29 cellular contexts compared by ENCODE assay signal in genomic region chr11:84806354-84806753, GRCh38.
"Had no signal": no experiment of that assay in that cellular context is flagged by ENCODE, and none has a peak within 500 bp of the region (broad histone marks: within the 10 kb centered on the region; RNA-seq: fewer than 3 reads in every experiment).

No MANE protein-coding gene starts in this region.

- H3K36me3 ChIP-seq: adrenal gland, ascending aorta, brain microvascular endothelial cell, breast epithelium, cardiac muscle cell had no signal

- DNase-seq: activated effector memory CD4-positive, alpha-beta T cell treated with anti-CD3 and anti-CD28 coated beads, Interleukin-2, amount 50 U/mL, for 16 hours; activated effector memory CD4-positive, alpha-beta T cell treated with Interleukin-2 at 50 U/mL for 16 hours; activated gamma-delta T cell; activated gamma-delta T cell treated with Interleukin-2 at 50 U/mL for 16 hours; activated naive CD4-positive, alpha-beta T cell; activated naive CD4-positive, alpha-beta T cell treated with anti-CD3 and anti-CD28 coated beads for 36 hours; activated naive CD4-positive, alpha-beta T cell treated with anti-CD3 and anti-CD28 coated beads, Interleukin-2, amount 10 ng/mL, durations not matched to agents 7 days and 5 days; activated naive CD4-positive, alpha-beta T cell treated with anti-CD3 and anti-CD28 coated beads, Interleukin-2, amount 50 U/mL, for 16 hours; activated naive CD4-positive, alpha-beta T cell treated with Interleukin-2 at 50 U/mL for 16 hours; activated naive CD8-positive, alpha-beta T cell treated with anti-CD3 and anti-CD28 coated beads for 36 hours; activated naive CD8-positive, alpha-beta T cell treated with anti-CD3 and anti-CD28 coated beads, Interleukin-2, amount 10 ng/mL, durations not matched to agents 7 days and 5 days; activated naive CD8-positive, alpha-beta T cell treated with anti-CD3 and anti-CD28 coated beads, Interleukin-2, amount 50 U/mL, for 24 hours; activated T-cell treated with anti-CD3 and anti-CD28 coated beads, Interleukin-2, amount 50 U/mL, for 1 hour; activated T-cell treated with anti-CD3 and anti-CD28 coated beads, Interleukin-2, amount 50 U/mL, for 24 hours; activated T-cell treated with anti-CD3 and anti-CD28 coated beads, Interleukin-2, amount 50 U/mL, for 4 hours; activated T-cell treated with anti-CD3 and anti-CD28 coated beads, Interleukin-2, amount 50 U/mL, for 48 hours; activated T-cell treated with anti-CD3 and anti-CD28 coated beads, Interleukin-2, amount 50 U/mL, for 72 hours; adrenal gland; amygdala; anterior cingulate cortex; aorta; body of pancreas; brain microvascular endothelial cell; caudate nucleus; central memory CD4-positive, alpha-beta T cell; cerebellar nuclear complex had no signal

- H3K27ac ChIP-seq: adrenal gland, ascending aorta, body of pancreas, brain microvascular endothelial cell, breast epithelium, cardiac muscle cell had no signal

- H3K9me3 ChIP-seq: body of pancreas, breast epithelium had no signal

- H3K4me3 ChIP-seq: adrenal gland, ascending aorta, body of pancreas, breast epithelium, cardiac muscle cell had no signal

- H3K4me1 ChIP-seq: adrenal gland, body of pancreas, breast epithelium had no signal
